Comparison of ENCODE assay signal across 8 cellular contexts in the genomic region with DNA sequence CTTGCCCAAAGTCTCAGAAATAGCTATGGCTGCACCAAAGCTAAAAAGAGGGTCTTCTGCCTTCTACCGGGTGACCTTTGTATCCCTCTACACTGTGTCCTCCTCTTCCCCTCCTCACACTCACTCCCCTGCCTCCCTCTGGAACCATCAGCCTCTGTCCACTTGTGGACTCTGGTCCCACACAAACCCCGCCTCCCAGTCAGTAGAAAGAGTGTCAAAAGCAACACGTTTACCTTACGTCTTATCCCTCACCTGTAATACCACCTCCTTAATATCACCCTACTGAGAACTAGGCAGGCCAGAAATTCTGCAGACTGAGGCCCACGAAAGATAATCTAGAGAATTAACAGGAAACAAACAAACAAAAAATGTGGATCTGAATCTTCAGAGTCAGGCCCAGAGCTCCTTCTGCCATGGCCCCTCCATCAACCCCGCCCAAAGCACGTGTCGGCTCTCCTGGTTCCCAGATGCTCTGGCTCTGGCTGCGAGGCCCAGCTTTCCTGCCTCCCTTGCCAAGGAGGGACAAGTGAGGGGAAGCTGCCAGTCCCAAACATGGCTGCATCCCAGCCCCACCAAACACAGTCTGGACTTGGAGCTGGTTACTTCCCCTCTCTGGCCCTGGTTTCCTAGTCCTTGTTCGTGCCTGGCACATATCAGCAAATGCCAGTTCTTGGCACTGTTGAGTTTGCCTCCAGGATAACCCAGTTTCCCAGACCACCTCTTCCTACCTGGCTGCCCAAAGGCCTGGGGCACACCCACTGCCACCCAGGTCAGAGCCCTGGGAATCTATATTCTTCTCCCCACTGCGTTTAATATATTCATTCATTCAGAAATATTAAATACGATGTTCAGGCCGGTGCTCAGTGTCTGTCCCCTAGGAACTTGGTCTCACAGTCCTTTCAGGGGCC. TPM values are rescaled to one million over a fixed set of nuclear protein-coding genes. Genes with fewer than 3 reads are reported as not detected.
DNase-seq lines count a peak whose midpoint lies in the region; ATAC-seq and TF ChIP-seq lines count a peak whose summit lies in the region.

No MANE protein-coding gene starts in this region.

- peaks cover 4% of the 10 kb centered on the region for H3K9me3 Mint-ChIP-seq in stimulated activated naive CD8-positive, alpha-beta T cell treated with anti-CD3 and anti-CD28 coated beads, Interleukin-15, Interleukin-2, amounts not matched to agents 100 ng/mL and 50 ng/mL, for 24 hours

- H3K9me3 ChIP-seq in mononuclear cell (ENCODE audit: low read depth, low read length) = no peaks in the 10 kb centered on the region

- H3K36me3 Mint-ChIP-seq in stimulated activated naive CD8-positive, alpha-beta T cell treated with anti-CD3 and anti-CD28 coated beads, Interleukin-15, Interleukin-2, amounts not matched to agents 100 ng/mL and 50 ng/mL, for 24 hours (ENCODE audit: low read depth) = peaks cover 55% of the 10 kb centered on the region

- DNase-seq in stimulated activated naive CD8-positive, alpha-beta T cell treated with anti-CD3 and anti-CD28 coated beads, Interleukin-15, Interleukin-2, amounts not matched to agents 100 U/mL and 50 U/mL, for 24 hours = no peak
- peak; percentile 30 for DNase-seq in dermis blood vessel endothelial cell
- DNase-seq in HEK293T (ENCODE audit: extremely low spot score) = no peak
- no peak for DNase-seq in SKM-1 treated with dmso at 0.1 percent for 144 hours (lab: John Stamatoyannopoulos, UW; ENCODE audit: unreplicated experiment)
- DNase-seq in AG08396 (ENCODE audit: low spot score) = no peak

- H3K4me1 Mint-ChIP-seq in stimulated activated naive CD8-positive, alpha-beta T cell treated with anti-CD3 and anti-CD28 coated beads, Interleukin-15, Interleukin-2, amounts not matched to agents 100 ng/mL and 50 ng/mL, for 24 hours (ENCODE audit: low read depth) = peaks cover 53% of the 10 kb centered on the region

- H3K27ac Mint-ChIP-seq in stimulated activated naive CD8-positive, alpha-beta T cell treated with anti-CD3 and anti-CD28 coated beads, Interleukin-15, Interleukin-2, amounts not matched to agents 100 ng/mL and 50 ng/mL, for 24 hours = peak overlapping the region; percentile 46

- H3K4me3 ChIP-seq in mononuclear cell (ENCODE audit: low read length) = peak overlapping the region; percentile 74

- CTCF ChIA-PET in HEK293T (lab: Yijun Ruan, JAX) = interaction anchor here (0.6 kb wide), 1 partner anchor 10 kb away, joined by 3 read pairs; no protein-coding TSS in a partner anchor

- POLR2A ChIA-PET in HEK293T (lab: Yijun Ruan, JAX) = interaction anchor here (1.3 kb wide), 1 partner anchor 10 kb away, joined by 3 read pairs; no protein-coding TSS in a partner anchor

- peak overlapping the region; percentile 86 for H3K4me3 Mint-ChIP-seq in stimulated activated naive CD8-positive, alpha-beta T cell treated with anti-CD3 and anti-CD28 coated beads, Interleukin-15, Interleukin-2, amounts not matched to agents 100 ng/mL and 50 ng/mL, for 24 hours

- H3K4me1 ChIP-seq in mononuclear cell (ENCODE audit: insufficient read depth, low read length) = peaks cover 39% of the 10 kb centered on the region

- peaks cover 2% of the 10 kb centered on the region for H3K27me3 Mint-ChIP-seq in stimulated activated naive CD8-positive, alpha-beta T cell treated with anti-CD3 and anti-CD28 coated beads, Interleukin-15, Interleukin-2, amounts not matched to agents 100 ng/mL and 50 ng/mL, for 24 hours

- H3K27me3 ChIP-seq in mononuclear cell (ENCODE audit: insufficient read depth, low read length) = no peaks in the 10 kb centered on the region

- no peak for ATAC-seq in stimulated activated naive CD8-positive, alpha-beta T cell treated with anti-CD3 and anti-CD28 coated beads, Interleukin-15, Interleukin-2, amounts not matched to agents 100 U/mL and 50 U/mL, for 24 hours
- no peak for ATAC-seq in HG02763 (IDR thresholded peaks at IDR 0.05; ENCODE audit: unreplicated experiment)

TF ChIP-seq in HEK293T, 16 proteins besides CTCF, POLR2A, EP300 and RAD21:
- TF ChIP-seq SUZ12 (IDR thresholded peaks at IDR 0.05) = no peak
- no peak for TF ChIP-seq HDGF (IDR thresholded peaks at IDR 0.05; ENCODE audit: borderline replicate concordance)
- no peak for TF ChIP-seq NFRKB (IDR thresholded peaks at IDR 0.05)
- TF ChIP-seq L3MBTL2 (conservative IDR thresholded peaks at IDR 0.05) = no peak
- TF ChIP-seq ZNF384 (IDR thresholded peaks at IDR 0.05) = no peak
- no peak for TF ChIP-seq ARNT (IDR thresholded peaks at IDR 0.05)
- TF ChIP-seq ELF4 (IDR thresholded peaks at IDR 0.05) = no peak
- no peak for TF ChIP-seq FOXK2 (IDR thresholded peaks at IDR 0.05)
- TF ChIP-seq CTBP1 (IDR thresholded peaks at IDR 0.05; ENCODE audit: borderline replicate concordance) = no peak
- TF ChIP-seq FOXM1 (IDR thresholded peaks at IDR 0.05; ENCODE audit: borderline replicate concordance) = no peak
- TF ChIP-seq SP1 (IDR thresholded peaks at IDR 0.05) = no peak
- TF ChIP-seq FOXA1 (IDR thresholded peaks at IDR 0.05) = no peak
- TF ChIP-seq TARDBP (IDR thresholded peaks at IDR 0.05) = no peak

RNA-seq across cellular contexts. Expression of a gene that starts 2.7 kb away (rescaled TPM):
- total RNA-seq in dermis blood vessel endothelial cell (233 and 441 TPM in 2 replicates), mononuclear cell (80.8 TPM)
